1 cellular context compared by ENCODE assay signal in genomic region chr5:124179788-124180187, GRCh38.
A peak's percentile ranks its signal among the peaks of the same experiment; 100 is the strongest.
TF ChIP-seq lines count a peak whose summit lies in the region.

No MANE protein-coding gene starts in this region.

TF ChIP-seq in HEK293, 187 proteins besides CTCF, POLR2A, EP300 and RAD21 (continued from another document):
- peak; percentile 49; the same call in 1 of the 2 replicates for TF ChIP-seq BCL6B (tag by site-specific recombination; IDR thresholded peaks at IDR 0.05)
- peak; percentile 41; the same call in 1 of the 2 replicates for TF ChIP-seq ZNF10 (tag by site-specific recombination; IDR thresholded peaks at IDR 0.05)
- TF ChIP-seq WT1 (tag by site-specific recombination; IDR thresholded peaks at IDR 0.05), result peak; percentile 35; the same call in 1 of the 2 replicates
- TF ChIP-seq PRDM6 (tag by site-specific recombination; IDR thresholded peaks at IDR 0.05), result peak; percentile 91
- peak; percentile 71 for TF ChIP-seq KLF10 (tag by site-specific recombination; IDR thresholded peaks at IDR 0.05)
- TF ChIP-seq BCL11B (tag by site-specific recombination; IDR thresholded peaks at IDR 0.05; ENCODE audit: low read depth), result 0 out of 2 replicates have a peak, but pooled peaks have one; percentile 60
TF ChIP-seq in HEK293: peak in this region for 20.
